In the genomic region with DNA sequence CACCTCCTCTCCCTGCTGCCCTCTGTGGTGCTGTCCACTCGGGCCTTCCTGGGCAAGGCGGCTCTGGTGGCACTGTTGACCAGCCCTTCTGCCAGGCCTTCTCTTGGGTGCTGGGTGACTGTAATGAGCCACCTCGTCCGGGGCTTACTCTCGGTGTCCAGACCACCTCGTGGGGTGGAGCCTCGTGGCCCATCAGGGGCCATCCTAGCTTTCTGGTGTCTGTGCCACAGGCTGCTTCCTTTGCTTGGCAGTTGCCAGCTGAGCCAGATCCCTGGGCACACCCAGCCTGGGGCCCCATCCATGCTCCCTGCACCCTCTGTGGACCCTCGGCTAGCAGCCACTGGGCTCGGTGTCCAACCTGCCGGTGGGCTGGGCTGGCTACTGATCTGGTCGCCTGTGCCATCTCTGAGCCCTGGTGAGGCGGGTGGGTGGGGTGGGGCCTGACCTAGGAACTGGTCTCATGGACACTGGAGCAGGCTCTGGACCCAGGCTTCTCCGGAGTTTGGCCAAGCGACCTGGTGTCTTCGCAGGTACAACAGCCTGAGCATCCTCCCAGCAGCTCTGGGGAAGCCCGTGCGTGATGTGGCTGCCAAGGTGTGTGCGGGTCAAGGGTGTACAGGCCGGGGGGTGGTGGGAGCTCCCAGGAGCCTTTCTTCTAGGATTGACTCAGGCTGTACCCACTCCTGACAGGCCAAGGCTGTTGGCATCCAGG, we compare ENCODE assay signal across 1 cellular context.
TF ChIP-seq lines count a peak whose summit lies in the region.

No MANE protein-coding gene starts in this region.

TF ChIP-seq in GM23338, 12 proteins besides CTCF, POLR2A, EP300 and RAD21 (continued from another document):
- TF ChIP-seq, protein P1, sequence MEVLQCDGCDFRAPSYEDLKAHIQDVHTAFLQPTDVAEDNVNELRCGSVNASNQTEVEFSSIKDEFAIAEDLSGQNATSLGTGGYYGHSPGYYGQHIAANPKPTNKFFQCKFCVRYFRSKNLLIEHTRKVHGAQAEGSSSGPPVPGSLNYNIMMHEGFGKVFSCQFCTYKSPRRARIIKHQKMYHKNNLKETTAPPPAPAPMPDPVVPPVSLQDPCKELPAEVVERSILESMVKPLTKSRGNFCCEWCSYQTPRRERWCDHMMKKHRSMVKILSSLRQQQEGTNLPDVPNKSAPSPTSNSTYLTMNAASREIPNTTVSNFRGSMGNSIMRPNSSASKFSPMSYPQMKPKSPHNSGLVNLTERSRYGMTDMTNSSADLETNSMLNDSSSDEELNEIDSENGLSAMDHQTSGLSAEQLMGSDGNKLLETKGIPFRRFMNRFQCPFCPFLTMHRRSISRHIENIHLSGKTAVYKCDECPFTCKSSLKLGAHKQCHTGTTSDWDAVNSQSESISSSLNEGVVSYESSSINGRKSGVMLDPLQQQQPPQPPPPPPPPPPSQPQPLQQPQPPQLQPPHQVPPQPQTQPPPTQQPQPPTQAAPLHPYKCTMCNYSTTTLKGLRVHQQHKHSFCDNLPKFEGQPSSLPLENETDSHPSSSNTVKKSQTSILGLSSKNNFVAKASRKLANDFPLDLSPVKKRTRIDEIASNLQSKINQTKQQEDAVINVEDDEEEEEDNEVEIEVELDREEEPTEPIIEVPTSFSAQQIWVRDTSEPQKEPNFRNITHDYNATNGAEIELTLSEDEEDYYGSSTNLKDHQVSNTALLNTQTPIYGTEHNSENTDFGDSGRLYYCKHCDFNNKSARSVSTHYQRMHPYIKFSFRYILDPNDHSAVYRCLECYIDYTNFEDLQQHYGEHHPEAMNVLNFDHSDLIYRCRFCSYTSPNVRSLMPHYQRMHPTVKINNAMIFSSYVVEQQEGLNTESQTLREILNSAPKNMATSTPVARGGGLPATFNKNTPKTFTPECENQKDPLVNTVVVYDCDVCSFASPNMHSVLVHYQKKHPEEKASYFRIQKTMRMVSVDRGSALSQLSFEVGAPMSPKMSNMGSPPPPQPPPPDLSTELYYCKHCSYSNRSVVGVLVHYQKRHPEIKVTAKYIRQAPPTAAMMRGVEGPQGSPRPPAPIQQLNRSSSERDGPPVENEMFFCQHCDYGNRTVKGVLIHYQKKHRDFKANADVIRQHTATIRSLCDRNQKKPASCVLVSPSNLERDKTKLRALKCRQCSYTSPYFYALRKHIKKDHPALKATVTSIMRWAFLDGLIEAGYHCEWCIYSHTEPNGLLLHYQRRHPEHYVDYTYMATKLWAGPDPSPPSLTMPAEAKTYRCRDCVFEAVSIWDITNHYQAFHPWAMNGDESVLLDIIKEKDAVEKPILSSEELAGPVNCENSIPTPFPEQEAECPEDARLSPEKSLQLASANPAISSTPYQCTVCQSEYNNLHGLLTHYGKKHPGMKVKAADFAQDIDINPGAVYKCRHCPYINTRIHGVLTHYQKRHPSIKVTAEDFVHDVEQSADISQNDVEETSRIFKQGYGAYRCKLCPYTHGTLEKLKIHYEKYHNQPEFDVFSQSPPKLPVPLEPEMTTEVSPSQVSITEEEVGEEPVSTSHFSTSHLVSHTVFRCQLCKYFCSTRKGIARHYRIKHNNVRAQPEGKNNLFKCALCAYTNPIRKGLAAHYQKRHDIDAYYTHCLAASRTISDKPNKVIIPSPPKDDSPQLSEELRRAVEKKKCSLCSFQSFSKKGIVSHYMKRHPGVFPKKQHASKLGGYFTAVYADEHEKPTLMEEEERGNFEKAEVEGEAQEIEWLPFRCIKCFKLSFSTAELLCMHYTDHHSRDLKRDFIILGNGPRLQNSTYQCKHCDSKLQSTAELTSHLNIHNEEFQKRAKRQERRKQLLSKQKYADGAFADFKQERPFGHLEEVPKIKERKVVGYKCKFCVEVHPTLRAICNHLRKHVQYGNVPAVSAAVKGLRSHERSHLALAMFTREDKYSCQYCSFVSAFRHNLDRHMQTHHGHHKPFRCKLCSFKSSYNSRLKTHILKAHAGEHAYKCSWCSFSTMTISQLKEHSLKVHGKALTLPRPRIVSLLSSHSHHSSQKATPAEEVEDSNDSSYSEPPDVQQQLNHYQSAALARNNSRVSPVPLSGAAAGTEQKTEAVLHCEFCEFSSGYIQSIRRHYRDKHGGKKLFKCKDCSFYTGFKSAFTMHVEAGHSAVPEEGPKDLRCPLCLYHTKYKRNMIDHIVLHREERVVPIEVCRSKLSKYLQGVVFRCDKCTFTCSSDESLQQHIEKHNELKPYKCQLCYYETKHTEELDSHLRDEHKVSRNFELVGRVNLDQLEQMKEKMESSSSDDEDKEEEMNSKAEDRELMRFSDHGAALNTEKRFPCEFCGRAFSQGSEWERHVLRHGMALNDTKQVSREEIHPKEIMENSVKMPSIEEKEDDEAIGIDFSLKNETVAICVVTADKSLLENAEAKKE (CRISPR knock-in tag; IDR thresholded peaks at IDR 0.05), result no peak
- TF ChIP-seq NANOG (IDR thresholded peaks at IDR 0.05; ENCODE audit: borderline replicate concordance) (no peak), CREB1 (CRISPR knock-in tag; IDR thresholded peaks at IDR 0.05; ENCODE audit: low read depth) (no peak), POLR2AphosphoS5 (IDR thresholded peaks at IDR 0.05; ENCODE audit: low read depth) (no peak)
- TF ChIP-seq, protein P2, sequence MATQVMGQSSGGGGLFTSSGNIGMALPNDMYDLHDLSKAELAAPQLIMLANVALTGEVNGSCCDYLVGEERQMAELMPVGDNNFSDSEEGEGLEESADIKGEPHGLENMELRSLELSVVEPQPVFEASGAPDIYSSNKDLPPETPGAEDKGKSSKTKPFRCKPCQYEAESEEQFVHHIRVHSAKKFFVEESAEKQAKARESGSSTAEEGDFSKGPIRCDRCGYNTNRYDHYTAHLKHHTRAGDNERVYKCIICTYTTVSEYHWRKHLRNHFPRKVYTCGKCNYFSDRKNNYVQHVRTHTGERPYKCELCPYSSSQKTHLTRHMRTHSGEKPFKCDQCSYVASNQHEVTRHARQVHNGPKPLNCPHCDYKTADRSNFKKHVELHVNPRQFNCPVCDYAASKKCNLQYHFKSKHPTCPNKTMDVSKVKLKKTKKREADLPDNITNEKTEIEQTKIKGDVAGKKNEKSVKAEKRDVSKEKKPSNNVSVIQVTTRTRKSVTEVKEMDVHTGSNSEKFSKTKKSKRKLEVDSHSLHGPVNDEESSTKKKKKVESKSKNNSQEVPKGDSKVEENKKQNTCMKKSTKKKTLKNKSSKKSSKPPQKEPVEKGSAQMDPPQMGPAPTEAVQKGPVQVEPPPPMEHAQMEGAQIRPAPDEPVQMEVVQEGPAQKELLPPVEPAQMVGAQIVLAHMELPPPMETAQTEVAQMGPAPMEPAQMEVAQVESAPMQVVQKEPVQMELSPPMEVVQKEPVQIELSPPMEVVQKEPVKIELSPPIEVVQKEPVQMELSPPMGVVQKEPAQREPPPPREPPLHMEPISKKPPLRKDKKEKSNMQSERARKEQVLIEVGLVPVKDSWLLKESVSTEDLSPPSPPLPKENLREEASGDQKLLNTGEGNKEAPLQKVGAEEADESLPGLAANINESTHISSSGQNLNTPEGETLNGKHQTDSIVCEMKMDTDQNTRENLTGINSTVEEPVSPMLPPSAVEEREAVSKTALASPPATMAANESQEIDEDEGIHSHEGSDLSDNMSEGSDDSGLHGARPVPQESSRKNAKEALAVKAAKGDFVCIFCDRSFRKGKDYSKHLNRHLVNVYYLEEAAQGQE (IDR thresholded peaks at IDR 0.05; ENCODE audit: unreplicated experiment), result no peak
